ENCODE assay signal across 1 cellular context in genomic region chr9:83444110-83444509, GRCh38.
TF ChIP-seq lines count a peak whose summit lies in the region.

No MANE protein-coding gene starts in this region.

TF ChIP-seq in A549, 52 proteins besides CTCF, POLR2A, EP300 and RAD21 (continued from another document):
- TF ChIP-seq HES2 (IDR thresholded peaks at IDR 0.05) = no peak
- TF ChIP-seq TP53 (CRISPR knock-in tag; IDR thresholded peaks at IDR 0.05) = no peak
- no peak for TF ChIP-seq FOSL2 (IDR thresholded peaks at IDR 0.05)
- TF ChIP-seq FOSL2 (CRISPR knock-in tag; IDR thresholded peaks at IDR 0.05) = no peak
- TF ChIP-seq CHD2 (IDR thresholded peaks at IDR 0.05; ENCODE audit: low read length, partially characterized antibody) = no peak
- no peak for TF ChIP-seq SREBF2 (IDR thresholded peaks at IDR 0.05)
